ENCODE assay signal across 1 cellular context in genomic region chr6:37432916-37433656, GRCh38.
A peak's percentile ranks its signal among the peaks of the same experiment; 100 is the strongest.
TF ChIP-seq lines count a peak whose summit lies in the region.

TSS of gene CMTR1 (plus strand) at chr6:37433221. CDS start at chr6:37435630, 2,409 bp downstream.

TF ChIP-seq in HepG2, 621 proteins besides CTCF, POLR2A, EP300 and RAD21 (continued from another document and continues in another):
- TF ChIP-seq ZBTB40 (IDR thresholded peaks at IDR 0.05) (no peak), ZBTB40 (CRISPR knock-in tag; IDR thresholded peaks at IDR 0.05) (peak; percentile 70), ZNF530 (CRISPR knock-in tag; IDR thresholded peaks at IDR 0.05; ENCODE audit: low read depth) (no peak), NBN (conservative IDR thresholded peaks at IDR 0.05) (no peak), TFE3 (CRISPR knock-in tag; IDR thresholded peaks at IDR 0.05) (no peak; the same call in 1 of the 2 replicates), HOXD1 (CRISPR knock-in tag; IDR thresholded peaks at IDR 0.05) (peak; percentile 16; the same call in 1 of the 2 replicates), TCF7L2 (IDR thresholded peaks at IDR 0.05; ENCODE audit: low read depth, low read length) (no peak), ETV6 (CRISPR knock-in tag; conservative IDR thresholded peaks at IDR 0.05) (peak; percentile 31; the same call in 1 of the 2 replicates), KDM3A (CRISPR knock-in tag; IDR thresholded peaks at IDR 0.05; ENCODE audit: low read depth) (peak; percentile 95), ZNF451 (CRISPR knock-in tag; IDR thresholded peaks at IDR 0.05) (0 out of 2 replicates have a peak, but pooled peaks have one; percentile 76), CBX5 (CRISPR knock-in tag; IDR thresholded peaks at IDR 0.05; ENCODE audit: borderline replicate concordance) (peak; percentile 33; the same call in 1 of the 2 replicates), CAMTA2 (CRISPR knock-in tag; IDR thresholded peaks at IDR 0.05; ENCODE audit: borderline replicate concordance) (no peak), PHF8 (CRISPR knock-in tag; IDR thresholded peaks at IDR 0.05) (peak; percentile 92), ATF6 (CRISPR knock-in tag; conservative IDR thresholded peaks at IDR 0.05) (no peak; the same call in 1 of the 2 replicates), ZBTB3 (CRISPR knock-in tag; IDR thresholded peaks at IDR 0.05; ENCODE audit: borderline replicate concordance, low read depth) (peak; percentile 86; the same call in 1 of the 2 replicates), FOXJ3 (CRISPR knock-in tag; IDR thresholded peaks at IDR 0.05; ENCODE audit: borderline replicate concordance) (no peak), SP4 (CRISPR knock-in tag; IDR thresholded peaks at IDR 0.05) (peak; percentile 83), FLYWCH1 (CRISPR knock-in tag; IDR thresholded peaks at IDR 0.05) (no peak), MAF1 (CRISPR knock-in tag; IDR thresholded peaks at IDR 0.05; ENCODE audit: borderline replicate concordance) (no peak; the same call in 1 of the 2 replicates), CSRNP2 (CRISPR knock-in tag; conservative IDR thresholded peaks at IDR 0.05; ENCODE audit: low read depth) (no peak), ZNF883 (CRISPR knock-in tag; IDR thresholded peaks at IDR 0.05; ENCODE audit: not compliant biosample characterization) (peak; percentile 92), SSRP1 (CRISPR knock-in tag; IDR thresholded peaks at IDR 0.05) (no peak), TERF1 (CRISPR knock-in tag; IDR thresholded peaks at IDR 0.05) (no peak), ZSCAN12 (CRISPR knock-in tag; IDR thresholded peaks at IDR 0.05) (no peak), ZNF205 (CRISPR knock-in tag; IDR thresholded peaks at IDR 0.05) (peak; percentile 90; the same call in 1 of the 2 replicates), HOXA5 (CRISPR knock-in tag; IDR thresholded peaks at IDR 0.05) (no peak), HDAC2 (CRISPR knock-in tag; IDR thresholded peaks at IDR 0.05) (peak; percentile 68), IRF2 (CRISPR knock-in tag; IDR thresholded peaks at IDR 0.05) (peak; percentile 94), SRF (IDR thresholded peaks at IDR 0.05; ENCODE audit: low read depth, low read length) (peak; percentile 83), TBX2 (CRISPR knock-in tag; IDR thresholded peaks at IDR 0.05; ENCODE audit: borderline replicate concordance) (peak; percentile 84; the same call in 1 of the 2 replicates), ZNF354B (CRISPR knock-in tag; IDR thresholded peaks at IDR 0.05) (peak; percentile 69; the same call in 1 of the 2 replicates), HCFC1 (IDR thresholded peaks at IDR 0.05; ENCODE audit: low read depth, low read length) (peak; percentile 79), ZNF17 (CRISPR knock-in tag; IDR thresholded peaks at IDR 0.05) (no peak), ZNF772 (CRISPR knock-in tag; IDR thresholded peaks at IDR 0.05) (peak; percentile 85), ZNF713 (CRISPR knock-in tag; IDR thresholded peaks at IDR 0.05) (peak; percentile 85; the same call in 1 of the 2 replicates), ATF7 (IDR thresholded peaks at IDR 0.05) (peak; percentile 99), ATF7 (CRISPR knock-in tag; IDR thresholded peaks at IDR 0.05) (peak; percentile 93), SNRNP70 (IDR thresholded peaks at IDR 0.05; ENCODE audit: low read depth, low read length) (no peak), ZNF784 (CRISPR knock-in tag; IDR thresholded peaks at IDR 0.05; ENCODE audit: borderline replicate concordance) (peak; percentile 82; the same call in 1 of the 2 replicates), NCOA2 (CRISPR knock-in tag; IDR thresholded peaks at IDR 0.05) (no peak), ZNF605 (CRISPR knock-in tag; IDR thresholded peaks at IDR 0.05) (peak; percentile 61; the same call in 1 of the 2 replicates), FOXP1 (IDR thresholded peaks at IDR 0.05) (no peak), FOXP1 (CRISPR knock-in tag; IDR thresholded peaks at IDR 0.05) (no peak), ZNF326 (CRISPR knock-in tag; IDR thresholded peaks at IDR 0.05; ENCODE audit: borderline replicate concordance) (no peak), PHF5A (CRISPR knock-in tag; IDR thresholded peaks at IDR 0.05; ENCODE audit: low read depth, unreplicated experiment) (no peak), ZNF441 (CRISPR knock-in tag; IDR thresholded peaks at IDR 0.05; ENCODE audit: borderline replicate concordance) (no peak; the same call in 1 of the 2 replicates), POLR2AphosphoS2 (IDR thresholded peaks at IDR 0.05; ENCODE audit: low read depth, low read length) (no peak), SALL2 (CRISPR knock-in tag; IDR thresholded peaks at IDR 0.05) (no peak), ZNF546 (CRISPR knock-in tag; conservative IDR thresholded peaks at IDR 0.05) (no peak), CBX2 (IDR thresholded peaks at IDR 0.05; ENCODE audit: low read depth, low read length) (no peak), CBX2 (CRISPR knock-in tag; IDR thresholded peaks at IDR 0.05; ENCODE audit: low read depth) (no peak), SRY (CRISPR knock-in tag; IDR thresholded peaks at IDR 0.05) (0 out of 2 replicates have a peak, but pooled peaks have one; percentile 58)
